In genomic region chr13:26475176-26476110, GRCh38 we compare ENCODE assay signal across 15 cellular contexts.
DNase-seq lines count a peak whose midpoint lies in the region; ATAC-seq, FAIRE-seq and TF ChIP-seq lines count a peak whose summit lies in the region.
"Had no signal": no experiment of that assay in that cellular context is flagged by ENCODE, and none has a peak within 500 bp of the region (broad histone marks: within the 10 kb centered on the region; RNA-seq: fewer than 3 reads in every experiment).

No MANE protein-coding gene starts in this region.

- dilution Hi-C loops in keratinocyte (cut with MboI; ENCODE audit: extremely low pct_ligation_motif_present, low sequenced_read_pairs) = no loop called here

- ATAC-seq in sciatic nerve (peak; percentile 23), GM19452 (IDR thresholded peaks at IDR 0.05; ENCODE audit: unreplicated experiment) (no peak), HG03571 (IDR thresholded peaks at IDR 0.05; ENCODE audit: unreplicated experiment) (no peak), HG02981 (IDR thresholded peaks at IDR 0.05; ENCODE audit: unreplicated experiment) (no peak)

- no peaks in the 10 kb centered on the region for H3K27me3 Mint-ChIP-seq in endodermal cell (ENCODE audit: insufficient read depth)
- H3K27me3 Mint-ChIP-seq: CD4-positive, alpha-beta memory T cell had no signal

- H3K27ac ChIP-seq in HUES6 (ENCODE audit: low read depth, low read length) = peak overlapping the region; percentile 8; the same call in 1 of the 2 replicates
- H3K27ac ChIP-seq in endodermal cell (ENCODE audit: low read depth, low read length) = peak overlapping the region; percentile 24
- H3K27ac ChIP-seq in keratinocyte (ENCODE audit: control insufficient read depth, insufficient read depth, low read length) = no peak overlapping the region

- H3K79me2 ChIP-seq in keratinocyte (ENCODE audit: control insufficient read depth, insufficient read depth, low read length) = no peaks in the 10 kb centered on the region

- H3K9me3 Mint-ChIP-seq in endodermal cell = no peaks in the 10 kb centered on the region
- H3K9me3 Mint-ChIP-seq: CD4-positive, alpha-beta memory T cell; dendritic cell treated with granulocyte-macrophage colony-stimulating factor and Interleukin-4, amounts not matched to agents 40 ng/mL and 50 ng/mL, for 4 days; naive B cell had no signal

- H3K27me3 ChIP-seq in HUES6 (ENCODE audit: control insufficient read depth, insufficient read depth, low read length) (no peaks in the 10 kb centered on the region), endodermal cell (ENCODE audit: control insufficient read depth, insufficient read depth, low read length, poor library complexity, severe bottlenecking) (no peaks in the 10 kb centered on the region), keratinocyte (ENCODE audit: control insufficient read depth, extremely low read depth, insufficient read depth, low read length) (no peaks in the 10 kb centered on the region)

- H3K27ac Mint-ChIP-seq in endodermal cell = peak overlapping the region; percentile 57
- H3K27ac Mint-ChIP-seq: activated CD4-positive, alpha-beta memory T cell treated with anti-CD3 and anti-CD28 coated beads, Interleukin-2, amount 10 ng/mL, durations not matched to agents 7 days and 5 days; dendritic cell treated with granulocyte-macrophage colony-stimulating factor and Interleukin-4, amounts not matched to agents 40 ng/mL and 50 ng/mL, for 4 days had no signal

- peak overlapping the region; percentile 53 for H3K4me3 Mint-ChIP-seq in endodermal cell
- H3K4me3 Mint-ChIP-seq: activated CD4-positive, alpha-beta memory T cell treated with anti-CD3 and anti-CD28 coated beads, Interleukin-2, amount 10 ng/mL, durations not matched to agents 7 days and 5 days; dendritic cell treated with granulocyte-macrophage colony-stimulating factor and Interleukin-4, amounts not matched to agents 40 ng/mL and 50 ng/mL, for 4 days; naive B cell had no signal

- H3K4me1 ChIP-seq in HUES6 (ENCODE audit: control insufficient read depth, insufficient read depth, low read length) (peaks cover 16% of the 10 kb centered on the region), endodermal cell (ENCODE audit: control insufficient read depth, insufficient read depth, low read length) (peaks cover 4% of the 10 kb centered on the region), keratinocyte (ENCODE audit: control insufficient read depth, extremely low read depth, insufficient read depth, low read length) (peaks cover 8% of the 10 kb centered on the region)

- no peak for FAIRE-seq in keratinocyte (lab: Jason Lieb, UNC)

- H3K9me3 ChIP-seq in HUES6 (ENCODE audit: control insufficient read depth, insufficient read depth, low read depth, low read length) = no peaks in the 10 kb centered on the region
- H3K9me3 ChIP-seq in endodermal cell (ENCODE audit: control insufficient read depth, low read length) = no peaks in the 10 kb centered on the region
- H3K9me3 ChIP-seq in keratinocyte (ENCODE audit: control insufficient read depth, low read depth, low read length) = no peaks in the 10 kb centered on the region

- no peaks in the 10 kb centered on the region for H3K36me3 Mint-ChIP-seq in endodermal cell (ENCODE audit: low read depth)
- H3K36me3 Mint-ChIP-seq: CD4-positive, alpha-beta memory T cell; naive B cell had no signal

- no peaks in the 10 kb centered on the region for H4K20me1 ChIP-seq in keratinocyte (ENCODE audit: control insufficient read depth, extremely low read depth, insufficient read depth, low read length)

- intact Hi-C loops in sciatic nerve (cut with DNase I) = loop anchor here (10.0 kb wide), 1 partner anchor 291 kb away; no protein-coding TSS in a partner anchor

- H3K4me3 ChIP-seq in HUES6 (ENCODE audit: low read depth, low read length) = peak overlapping the region; percentile 57
- H3K4me3 ChIP-seq in endodermal cell (ENCODE audit: low read length) = peak overlapping the region; percentile 61
- H3K4me3 ChIP-seq in keratinocyte (ENCODE audit: control insufficient read depth in 2 of 3, extremely low read depth in 1 of 3, insufficient read depth in 2 of 3, low read depth in 1 of 3, low read length in 3 of 3) = no peak overlapping the region

- 28 to 45% methylated on average over 4 to 12 of the region's 15 CpGs for WGBS in endodermal cell (ENCODE audit: insufficient coverage in 1 of 2, insufficient read length in 1 of 2), 2 experiments

- peak overlapping the region; percentile 37 for H3K4me2 ChIP-seq in keratinocyte (ENCODE audit: control insufficient read depth, extremely low read depth, insufficient read depth, low read depth, low read length)

- H2AFZ ChIP-seq in keratinocyte (ENCODE audit: control insufficient read depth, low read length) = peak overlapping the region; percentile 83

- peaks cover 8% of the 10 kb centered on the region for H3K4me1 Mint-ChIP-seq in endodermal cell

- DNase-seq in endodermal cell (peak; percentile 89), keratinocyte (ENCODE audit: low read depth, low spot score) (no peak), sciatic nerve (ENCODE audit: low spot score) (no peak), OCI-M1 (lab: John Stamatoyannopoulos, UW) (no peak)
- DNase-seq: activated naive CD4-positive, alpha-beta T cell treated with anti-CD3 and anti-CD28 coated beads, Interleukin-2, amount 50 U/mL, for 16 hours; KG1; naive B cell; NCI-H2081 treated with DMSO at 0.1 percent for 48 hours had no signal

- H3K9ac ChIP-seq in HUES6 (ENCODE audit: low read length) (peak overlapping the region; percentile 58), endodermal cell (ENCODE audit: extremely low read depth, low read length, poor library complexity, severe bottlenecking) (no peak overlapping the region), keratinocyte (ENCODE audit: control insufficient read depth, extremely low read depth, insufficient read depth, low read length) (no peak overlapping the region)

- H3K36me3 ChIP-seq in HUES6 (ENCODE audit: control insufficient read depth, insufficient read depth, low read length) (no peaks in the 10 kb centered on the region), endodermal cell (ENCODE audit: control insufficient read depth, insufficient read depth, low read length) (no peaks in the 10 kb centered on the region), keratinocyte (ENCODE audit: control insufficient read depth in 2 of 2, extremely low read depth in 1 of 2, insufficient read depth in 2 of 2, low read length in 2 of 2) (no peaks in the 10 kb centered on the region)

- no peaks in the 10 kb centered on the region for H3K9me1 ChIP-seq in keratinocyte (ENCODE audit: control insufficient read depth, extremely low read depth, insufficient read depth, low read length)

- TF ChIP-seq CTCF in endodermal cell (conservative IDR thresholded peaks at IDR 0.05) (no peak), keratinocyte (optimal IDR thresholded peaks at IDR 0.05 in 1 of 3, IDR thresholded peaks at IDR 0.05 in 1 of 3, conservative IDR thresholded peaks at IDR 0.05 in 1 of 3; ENCODE audit: extremely low read depth in 1 of 3, insufficient read depth in 2 of 3, low read length in 3 of 3) (no peak)

Comparison
In these comparisons a context has a peak if more than half of its experiments do, and no peak if none do; other contexts are left out.
1. H3K4me3 ChIP-seq: peak in HUES6 (single experiment) and endodermal cell (single experiment); none in keratinocyte (0 of 3).